In genomic region chr22:31915499-31916065, GRCh38 we compare ENCODE assay signal across 22 cellular contexts. TPM values are rescaled to one million over a fixed set of nuclear protein-coding genes. Genes with fewer than 3 reads are reported as not detected.
DNase-seq lines count a peak whose midpoint lies in the region; ATAC-seq, FAIRE-seq and TF ChIP-seq lines count a peak whose summit lies in the region.
"Had no signal": no experiment of that assay in that cellular context is flagged by ENCODE, and none has a peak within 500 bp of the region (broad histone marks: within the 10 kb centered on the region; RNA-seq: fewer than 3 reads in every experiment).

No MANE protein-coding gene starts in this region.

- 19% methylated on average over 11 of the region's 11 CpGs for WGBS in K562 (ENCODE audit: insufficient coverage, low coverage, missing lambda C conversion rate)
- WGBS in small intestine, 3 donors, result 31 to 66% (median 49%) methylated on average over 11 of the region's 11 CpGs
- 85 to 90% methylated on average over 11 of the region's 11 CpGs for WGBS in thyroid gland, 2 donors

- intact Hi-C loops in HCT116 (cut with micrococcal nuclease) (no loop called here), K562 (cut with micrococcal nuclease) (no loop called here), left lung (cut with DNase I) (no loop called here), thyroid gland (cut with DNase I) (no loop called here)

- no peak for TF ChIP-seq EP300 in K562 (IDR thresholded peaks at IDR 0.05; ENCODE audit: low read length)

- no peak overlapping the region for H3K4me3 Mint-ChIP-seq in stimulated activated effector memory CD8-positive, alpha-beta T cell treated with anti-CD3 and anti-CD28 coated beads, Interleukin-12 subunit alpha, Interleukin-12 subunit beta, amount 100 ng/mL, for 72 hours
- H3K4me3 Mint-ChIP-seq: CD4-positive, alpha-beta T cell had no signal

- H3K4me3 ChIP-seq in HCT116 (replicated peaks in 1 of 2; ENCODE audit: low read depth in 1 of 2, low read length in 2 of 2) (no peak overlapping the region), K562 (no peak overlapping the region), left lung (no peak overlapping the region), small intestine (ENCODE audit: low read depth in 1 of 2, low read length in 2 of 2) (no peak overlapping the region), thyroid gland (replicated peaks in 1 of 3) (no peak overlapping the region)
- H3K4me3 ChIP-seq: BLaER1 had no signal

- H3K27me3 ChIP-seq in HCT116 (ENCODE audit: insufficient read depth, low read length), result no peaks in the 10 kb centered on the region
- no peaks in the 10 kb centered on the region for H3K27me3 ChIP-seq in K562 (ENCODE audit: control insufficient read depth in 2 of 2, insufficient read depth in 2 of 2, low read length in 2 of 2)
- no peaks in the 10 kb centered on the region for H3K27me3 ChIP-seq in left lung
- H3K27me3 ChIP-seq in small intestine (ENCODE audit: control insufficient read depth in 2 of 2, insufficient read depth in 2 of 2, low read length in 2 of 2), result no peaks in the 10 kb centered on the region
- no peaks in the 10 kb centered on the region for H3K27me3 ChIP-seq in thyroid gland
- H3K27me3 ChIP-seq: BLaER1 had no signal

- TF ChIP-seq CTCF in HCT116 (IDR thresholded peaks at IDR 0.05 in 2 of 3, conservative IDR thresholded peaks at IDR 0.05 in 1 of 3; ENCODE audit: borderline replicate concordance in 1 of 3, insufficient read depth in 1 of 3, low read depth in 2 of 3, low read length in 2 of 3), result no peak
- no peak for TF ChIP-seq CTCF in K562 (IDR thresholded peaks at IDR 0.05 in 2 of 3, conservative IDR thresholded peaks at IDR 0.05 in 1 of 3; ENCODE audit: insufficient read depth in 2 of 3, low read depth in 1 of 3, low read length in 3 of 3)
- no peak for TF ChIP-seq CTCF in left lung (IDR thresholded peaks at IDR 0.05)
- no peak for TF ChIP-seq CTCF in thyroid gland (IDR thresholded peaks at IDR 0.05)

- H3K4me1 ChIP-seq in HCT116 (ENCODE audit: control insufficient read depth in 1 of 2, insufficient read depth in 2 of 2, low read length in 2 of 2) (peaks cover 0 to 7% of the 10 kb centered on the region in 2 experiments; a peak in 1 of 4 replicates), K562 (replicated peaks in 1 of 2; ENCODE audit: control insufficient read depth in 2 of 2, insufficient read depth in 2 of 2, low read length in 2 of 2) (peaks cover 7 to 10% of the 10 kb centered on the region in 2 experiments; a peak in 4 of 5 replicates), left lung (peaks cover 0 to 34% of the 10 kb centered on the region in 2 donors), small intestine (ENCODE audit: control insufficient read depth in 2 of 2, insufficient read depth in 1 of 2, low read depth in 1 of 2, low read length in 1 of 2) (peaks cover 0 to 7% of the 10 kb centered on the region in 2 donors), thyroid gland (no peaks in the 10 kb centered on the region)

- peaks cover 16% of the 10 kb centered on the region for H3K4me1 Mint-ChIP-seq in stimulated activated effector memory CD8-positive, alpha-beta T cell treated with anti-CD3 and anti-CD28 coated beads, Interleukin-12 subunit alpha, Interleukin-12 subunit beta, amount 100 ng/mL, for 72 hours

- no peaks in the 10 kb centered on the region for H3K9me3 Mint-ChIP-seq in stimulated activated effector memory CD8-positive, alpha-beta T cell treated with anti-CD3 and anti-CD28 coated beads, Interleukin-12 subunit alpha, Interleukin-12 subunit beta, amount 100 ng/mL, for 72 hours
- H3K9me3 Mint-ChIP-seq: CD4-positive, alpha-beta T cell had no signal

- H2AFZ ChIP-seq in HCT116 (ENCODE audit: low read depth, low read length, poor library complexity, severe bottlenecking) (no peak overlapping the region), K562 (ENCODE audit: low read depth, low read length) (no peak overlapping the region)

- H3K4me2 ChIP-seq in HCT116 (ENCODE audit: low read length) (no peak overlapping the region), K562 (ENCODE audit: insufficient read depth, low read length) (peak overlapping the region; percentile 25; the same call in 1 of the 2 replicates)
- H3K4me2 ChIP-seq: BLaER1 had no signal

- H3K79me2 ChIP-seq in HCT116 (ENCODE audit: insufficient read depth, low read length) (no peaks in the 10 kb centered on the region), K562 (ENCODE audit: control insufficient read depth, insufficient read depth, low read length) (no peaks in the 10 kb centered on the region)

- H3K36me3 ChIP-seq in HCT116 (ENCODE audit: control insufficient read depth in 1 of 2, insufficient read depth in 2 of 2, low read length in 2 of 2), result no peaks in the 10 kb centered on the region; a peak in 1 of 4 replicates
- H3K36me3 ChIP-seq in K562 (ENCODE audit: control insufficient read depth, insufficient read depth, low read length), result no peaks in the 10 kb centered on the region
- H3K36me3 ChIP-seq in left lung, result peaks cover 0 to 4% of the 10 kb centered on the region in 2 donors
- H3K36me3 ChIP-seq in small intestine (ENCODE audit: control insufficient read depth in 2 of 2, insufficient read depth in 2 of 2, low read length in 2 of 2), result no peaks in the 10 kb centered on the region
- H3K36me3 ChIP-seq in thyroid gland, result no peaks in the 10 kb centered on the region

- H3K9me2 ChIP-seq in HCT116 (ENCODE audit: insufficient read depth), result no peaks in the 10 kb centered on the region

- DNase-seq in HCT116 (ENCODE audit: low read depth, low spot score) (no peak), K562 (ENCODE audit: extremely low read depth in 1 of 4, low spot score in 3 of 4) (no peak), left lung (no peak), small intestine (peak; percentile 76), thyroid gland (no peak), cerebellar cortex (ENCODE audit: low spot score) (no peak)
- no peak for DNase-seq in stimulated activated effector memory CD8-positive, alpha-beta T cell treated with anti-CD3 and anti-CD28 coated beads, Interleukin-12 subunit alpha, Interleukin-12 subunit beta, amount 100 ng/mL, for 72 hours (ENCODE audit: low spot score in 2 of 2)
- DNase-seq: CD4-positive, alpha-beta T cell; GOT3; HCEC 1CT; Karpas-422; NCI-H1092; NCI-H1417 treated with DMSO at 0.1 percent for 48 hours; NCI-H1694 treated with DMSO at 0.1 percent for 48 hours; NCI-H2081; NCI-H2227 treated with DMSO at 0.1 percent for 48 hours; NCI-H526 treated with DMSO at 0.1 percent for 48 hours; SHP77 treated with DMSO at 0.1 percent for 48 hours had no signal

- H3K9me1 ChIP-seq in K562 (ENCODE audit: control insufficient read depth, insufficient read depth, low read length), result peaks cover 7% of the 10 kb centered on the region

- no peak overlapping the region for H3K9ac ChIP-seq in HCT116 (ENCODE audit: low read length)
- H3K9ac ChIP-seq in K562 (ENCODE audit: insufficient read depth in 1 of 2, low read depth in 2 of 2, low read length in 2 of 2), result no peak overlapping the region
- H3K9ac ChIP-seq: BLaER1 had no signal

- TF ChIP-seq POLR2A in HCT116 (IDR thresholded peaks at IDR 0.05; ENCODE audit: borderline replicate concordance, extremely low read depth, insufficient read depth, insufficient read length) (no peak), K562 (conservative IDR thresholded peaks at IDR 0.05) (no peak), thyroid gland (IDR thresholded peaks at IDR 0.05) (no peak)

- RAD21 ChIA-PET in HCT116 (lab: Charles Lee; ENCODE audit: low non-redundant PET in 1 of 2, low total read pairs in 2 of 2, uncharacterized antibody in 2 of 2, unreplicated experiment in 2 of 2), result no interaction called here

- H3K27ac ChIP-seq in HCT116 (ENCODE audit: low read depth, low read length), result no peak overlapping the region
- no peak overlapping the region for H3K27ac ChIP-seq in K562 (ENCODE audit: extremely low read depth, low read depth, low read length)
- H3K27ac ChIP-seq in left lung, result no peak overlapping the region
- H3K27ac ChIP-seq in small intestine (ENCODE audit: low read depth in 1 of 2, low read length in 1 of 2), result no peak overlapping the region
- no peak overlapping the region for H3K27ac ChIP-seq in thyroid gland
- H3K27ac ChIP-seq: BLaER1 had no signal

- BruUV-seq in HCT116 (replicated peaks; lab: Mats Ljungman, UMichigan) (no TSS peak), K562 (replicated peaks; lab: Mats Ljungman, UMichigan) (no TSS peak)

- TF ChIP-seq RAD21 in HCT116 (IDR thresholded peaks at IDR 0.05; ENCODE audit: low read depth), result no peak
- no peak for TF ChIP-seq RAD21 in K562 (CRISPR knock-in tag; conservative IDR thresholded peaks at IDR 0.05 in 1 of 2, IDR thresholded peaks at IDR 0.05 in 1 of 2)

- FAIRE-seq in K562 (lab: Jason Lieb, UNC), result no peak
- FAIRE-seq in small intestine (lab: Jason Lieb, UNC), result no peak
- FAIRE-seq: A204.1, D721Med had no signal

- CTCF ChIA-PET in HCT116 (lab: Charles Lee) (no interaction called here), K562 (lab: Yijun Ruan, JAX; ENCODE audit: low intra/inter-chr PET ratio) (no interaction called here)

- 0 out of 2 replicates have a peak, but pooled peaks have one; percentile 33 for ATAC-seq in HCT116
- ATAC-seq in K562, result no peak; the same call in 1 of the 3 replicates
- peak; percentile 47 for ATAC-seq in left lung
- ATAC-seq in stimulated activated effector memory CD8-positive, alpha-beta T cell treated with anti-CD3 and anti-CD28 coated beads, Interleukin-12 subunit alpha, Interleukin-12 subunit beta, amount 100 ng/mL, for 72 hours, result no peak
- ATAC-seq: Panc1 had no signal

- POLR2A ChIA-PET in HCT116 (lab: Charles Lee) (no interaction called here), K562 (lab: Yijun Ruan, JAX) (interaction anchor here (0.7 kb wide), 1 partner anchor 15 kb away, joined by 3 read pairs; no protein-coding TSS in a partner anchor)

- in situ Hi-C loops in K562 (cut with MboI), result no loop called here

- H3K27ac Mint-ChIP-seq in stimulated activated effector memory CD8-positive, alpha-beta T cell treated with anti-CD3 and anti-CD28 coated beads, Interleukin-12 subunit alpha, Interleukin-12 subunit beta, amount 100 ng/mL, for 72 hours, result no peak overlapping the region
- H3K27ac Mint-ChIP-seq: CD4-positive, alpha-beta T cell had no signal

- no peaks in the 10 kb centered on the region for H3K9me3 ChIP-seq in HCT116 (ENCODE audit: control insufficient read depth in 1 of 2, insufficient read depth in 1 of 2, low read depth in 1 of 2, low read length in 2 of 2)
- H3K9me3 ChIP-seq in K562 (replicated peaks; ENCODE audit: control insufficient read depth, insufficient read depth, low read depth, low read length), result no peaks in the 10 kb centered on the region
- no peaks in the 10 kb centered on the region for H3K9me3 ChIP-seq in left lung
- H3K9me3 ChIP-seq in small intestine (ENCODE audit: control insufficient read depth, low read depth), result no peaks in the 10 kb centered on the region
- H3K9me3 ChIP-seq in thyroid gland, result no peaks in the 10 kb centered on the region
- H3K9me3 ChIP-seq: BLaER1 had no signal

- H4K20me1 ChIP-seq in HCT116 (ENCODE audit: insufficient read depth) (no peaks in the 10 kb centered on the region), K562 (replicated peaks; ENCODE audit: control insufficient read depth, insufficient read depth, low read length) (no peaks in the 10 kb centered on the region; the same call in 1 of the 2 replicates)
- H4K20me1 ChIP-seq: BLaER1 had no signal

- peaks cover 12% of the 10 kb centered on the region for H3K36me3 Mint-ChIP-seq in stimulated activated effector memory CD8-positive, alpha-beta T cell treated with anti-CD3 and anti-CD28 coated beads, Interleukin-12 subunit alpha, Interleukin-12 subunit beta, amount 100 ng/mL, for 72 hours

RNA-seq across cellular contexts. Expression of gene YWHAH, which starts 28.8 kb away (rescaled TPM):
- total RNA-seq in HCT116 (2021; ENCODE audit: unreplicated experiment) (140 TPM), K562 (2014; rRNA removed) (97.3 and 109 TPM in 2 replicates), K562 (2014; rRNA removed; fragmentation: Illumina TruSeq; extraction: Trizol) (140 and 203 TPM in 2 replicates), K562 (2015; rRNA removed; fragmentation: Illumina TruSeq; extraction: Trizol) (106 and 114 TPM in 2 replicates), K562 (2021) (141 and 162 TPM in 2 replicates), left lung (100 to 1,000 TPM; 152 to 183 TPM), thyroid gland (100 to 1,000 TPM in 2 of 4 donors, 10 to 100 TPM in 2; 93.0 to 111 (median 103) TPM)
- polyA plus RNA-seq in HCT116 (2012), result 92.5 and 105 TPM in 2 replicates
- 39.0 and 61.0 TPM in 2 replicates for total RNA-seq in K562 (2011; cell fraction: chromatin; rRNA removed; ENCODE audit: low replicate concordance)
- 24.5 and 26.3 TPM in 2 replicates for total RNA-seq in K562 (2011; cell fraction: nucleolus; rRNA removed)
- 31.3 and 37.5 TPM in 2 replicates for total RNA-seq in K562 (2011; cell fraction: nucleoplasm; rRNA removed)
- polyA plus RNA-seq in K562 (2011; rRNA removed) (100 and 119 TPM in 2 replicates), K562 (2014; fragmentation: Illumina TruSeq; extraction: Trizol) (171 and 177 TPM in 2 replicates), K562 (2014; fragmentation: Nextera tagmentation; extraction: Ambion mirVana) (10 to 100 TPM; 32.0 to 39.6 TPM), K562 (2014; rRNA removed) (105 and 106 TPM in 2 replicates), small intestine (10 to 100 TPM; 81.0 to 99.1 (median 98.6) TPM)
- 104 and 112 TPM in 2 replicates for polyA plus RNA-seq in K562 (2011; cell fraction: cytosol; rRNA removed)
- polyA plus RNA-seq in K562 (2011; cell fraction: nucleus; rRNA removed), result 42.9 and 49.4 TPM in 2 replicates
- polyA plus RNA-seq in K562 (2012), result 72.8 and 107 TPM in 2 replicates
- polyA minus RNA-seq in K562 (2011; rRNA and poly(A)+ RNA removed), result 72.4 and 90.3 TPM in 2 replicates
- 43.7 and 66.7 TPM in 2 replicates for polyA minus RNA-seq in K562 (2011; cell fraction: cytosol; rRNA and poly(A)+ RNA removed)
- 13.2 and 25.0 TPM in 2 replicates for polyA minus RNA-seq in K562 (2011; cell fraction: nucleus; rRNA and poly(A)+ RNA removed)

Comparison
In these comparisons a context has a peak if more than half of its experiments do, and no peak if none do; other contexts are left out.
1. ATAC-seq: peak in HCT116 (single experiment) and left lung (single experiment); none in K562 (single experiment) and stimulated activated effector memory CD8-positive, alpha-beta T cell treated with anti-CD3 and anti-CD28 coated beads, Interleukin-12 subunit alpha, Interleukin-12 subunit beta, amount 100 ng/mL, for 72 hours (single experiment).
2. Of the 22 proteins assayed by ChIP-seq in both K562 and HCT116: peak only in K562: CEBPB; only in HCT116: none; in both: none; in neither: 21.